Comparison of ENCODE assay signal across 21 cellular contexts in the genomic region with DNA sequence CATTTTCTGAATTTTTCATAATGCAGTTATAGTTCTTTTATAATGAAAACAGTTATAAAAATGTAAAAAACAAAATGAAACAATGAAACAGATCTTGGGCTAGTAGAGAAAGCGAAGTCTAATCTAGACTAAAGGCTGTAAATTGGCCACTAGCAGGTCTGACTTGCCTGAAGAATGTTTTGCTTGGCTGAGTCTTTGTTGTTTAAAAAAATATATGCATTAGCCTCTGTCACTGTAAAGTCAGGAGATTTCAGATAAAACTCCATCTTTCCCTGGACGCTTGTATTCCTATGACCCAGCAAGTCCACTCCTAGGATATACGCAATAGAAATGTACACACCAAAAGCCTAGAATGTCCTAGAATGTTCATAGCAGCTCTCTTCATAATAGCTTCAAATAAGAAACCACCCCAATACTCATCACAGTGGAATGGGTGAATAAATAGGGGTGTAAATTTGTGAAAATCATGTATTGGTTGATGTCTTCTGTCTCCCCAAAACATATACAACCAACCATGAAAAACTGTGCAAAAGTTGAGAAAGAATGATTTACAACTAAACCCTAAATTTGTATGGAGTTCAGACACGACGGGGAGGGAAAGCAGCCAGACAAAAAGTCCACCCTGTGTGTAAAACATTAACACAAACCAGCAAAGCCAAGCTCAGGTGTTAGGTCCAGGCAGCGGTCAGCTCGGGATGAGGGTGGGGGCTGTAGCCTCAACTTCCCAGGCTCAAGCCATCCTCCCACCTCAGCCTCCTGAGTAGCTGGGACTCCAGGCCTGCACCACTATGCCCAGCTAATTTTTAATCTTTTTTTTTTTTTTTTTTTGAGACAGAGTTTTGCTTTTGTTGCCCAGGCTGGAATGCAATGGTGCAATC. TPM values are rescaled to one million over a fixed set of nuclear protein-coding genes. Genes with fewer than 3 reads are reported as not detected.
A peak's percentile ranks its signal among the peaks of the same experiment; 100 is the strongest.
DNase-seq lines count a peak whose midpoint lies in the region; ATAC-seq and TF ChIP-seq lines count a peak whose summit lies in the region.
"Had no signal": no experiment of that assay in that cellular context is flagged by ENCODE, and none has a peak within 500 bp of the region (broad histone marks: within the 10 kb centered on the region; RNA-seq: fewer than 3 reads in every experiment).

No MANE protein-coding gene starts in this region.

- H3K27ac Mint-ChIP-seq in mesothelial cell of epicardium, result peak overlapping the region; percentile 22
- H3K27ac Mint-ChIP-seq: CD4-positive, alpha-beta memory T cell had no signal

- no peaks in the 10 kb centered on the region for H3K36me3 Mint-ChIP-seq in mesothelial cell of epicardium

- H4K20me1 ChIP-seq in IMR-90 (ENCODE audit: insufficient read depth, low read length), result no peaks in the 10 kb centered on the region

- no peak overlapping the region for H3K23ac ChIP-seq in IMR-90 (ENCODE audit: low read depth, low read length)

- H3K4ac ChIP-seq in IMR-90 (ENCODE audit: low read depth, low read length), result no peak overlapping the region

- POLR2A ChIA-PET in AG04449 (lab: Yijun Ruan, JAX) (interaction anchor here (0.7 to 1.9 kb wide), 3 partner anchors 10 to 60 kb away, joined by 4 to 11 read pairs (median 6); no protein-coding TSS in a partner anchor), IMR-90 (lab: Charles Lee; ENCODE audit: unreplicated experiment) (no interaction called here)

- H4K8ac ChIP-seq in IMR-90 (ENCODE audit: low read depth in 2 of 2, low read length in 2 of 2), result no peak overlapping the region

- H3K9me3 ChIP-seq in IMR-90 (ENCODE audit: control insufficient read depth, insufficient read depth, low read length), result no peaks in the 10 kb centered on the region
- H3K9me3 ChIP-seq: gastroesophageal sphincter had no signal

- H2BK5ac ChIP-seq in IMR-90 (ENCODE audit: low read depth, low read length, poor library complexity, severe bottlenecking), result no peak overlapping the region

- no peak overlapping the region for H4K5ac ChIP-seq in IMR-90 (ENCODE audit: low read depth, low read length)

- H3K4me2 ChIP-seq in IMR-90 (ENCODE audit: low read depth, low read length), result peak overlapping the region; percentile 27; the same call in 1 of the 2 replicates

- H3K4me3 Mint-ChIP-seq in mesothelial cell of epicardium, result no peak overlapping the region
- H3K4me3 Mint-ChIP-seq: CD4-positive, alpha-beta memory T cell; neural crest cell had no signal

- in situ Hi-C loops in IMR-90 (cut with MboI; ENCODE audit: low sequenced_read_pairs), result no loop called here

- intact Hi-C loops in IMR-90 (cut with micrococcal nuclease), result no loop called here

- no peak for TF ChIP-seq POLR2A in IMR-90 (IDR thresholded peaks at IDR 0.05; ENCODE audit: low read depth, low read length)

- H2BK120ac ChIP-seq in IMR-90 (ENCODE audit: low read depth, low read length), result no peak overlapping the region

- no peak for TF ChIP-seq CTCF in AG04449 (IDR thresholded peaks at IDR 0.05; ENCODE audit: insufficient read depth, low read length, missing control alignments)
- TF ChIP-seq CTCF in IMR-90 (conservative IDR thresholded peaks at IDR 0.05; ENCODE audit: low read depth, low read length), result no peak
- TF ChIP-seq CTCF in mesothelial cell of epicardium (IDR thresholded peaks at IDR 0.05; ENCODE audit: unreplicated experiment), result no peak
- TF ChIP-seq CTCF in GM20000 (IDR thresholded peaks at IDR 0.05; ENCODE audit: extremely low read depth, missing control alignments), result no peak

- H3K27me3 Mint-ChIP-seq in mesothelial cell of epicardium (ENCODE audit: low read depth), result no peaks in the 10 kb centered on the region
- H3K27me3 Mint-ChIP-seq: CD4-positive, alpha-beta memory T cell had no signal

- no peak overlapping the region for H2AK9ac ChIP-seq in IMR-90 (replicated peaks; ENCODE audit: low read depth, low read length, poor library complexity)

- H3K56ac ChIP-seq in IMR-90 (ENCODE audit: extremely low read depth, insufficient read depth, low read length), result no peak overlapping the region

- no TSS peak for BruUV-seq in IMR-90 (replicated peaks; lab: Mats Ljungman, UMichigan)

- no peak overlapping the region for H3K14ac ChIP-seq in IMR-90 (replicated peaks; ENCODE audit: low read depth, low read length)

- DNase-seq in AG04449 (ENCODE audit: low read depth, low spot score) (peak; percentile 46), IMR-90 (peak; percentile 41), fibroblast of gingiva (ENCODE audit: low read depth) (peak; percentile 14), mesothelial cell of epicardium (ENCODE audit: low spot score in 2 of 2, unreplicated experiment in 2 of 2) (no peak), GM20000 (ENCODE audit: low spot score) (no peak), DMS53 treated with DMSO at 0.1 percent for 48 hours (lab: John Stamatoyannopoulos, UW; ENCODE audit: unreplicated experiment) (no peak)
- DNase-seq in stimulated activated CD4-positive, alpha-beta T cell treated with anti-CD3 and anti-CD28 coated beads, Interleukin-2, amount 100 ng/mL, for 48 hours, result no peak
- DNase-seq: activated CD4-positive, alpha-beta T cell treated with anti-CD3 and anti-CD28 coated beads for 4 hours; activated CD8-positive, alpha-beta memory T cell treated with anti-CD3 and anti-CD28 coated beads, Interleukin-2, amount 50 U/mL, for 4 hours; activated effector memory CD4-positive, alpha-beta T cell treated with Interleukin-2 at 50 U/mL for 16 hours; amygdala; CD4-positive, alpha-beta memory T cell; DMS79; KG1; left colon; NCI-H2029; NCI-H510A treated with DMSO at 0.1 percent for 48 hours; RPMI8226 had no signal

- no peak for TF ChIP-seq RAD21 in IMR-90 (IDR thresholded peaks at IDR 0.05; ENCODE audit: low read length)

- peak; percentile 53 for ATAC-seq in IMR-90 (ENCODE audit: low read depth)
- no peak for ATAC-seq in HG03565 (IDR thresholded peaks at IDR 0.05; ENCODE audit: unreplicated experiment)
- ATAC-seq: gastroesophageal sphincter, left colon had no signal

- H3K36me3 ChIP-seq in IMR-90 (ENCODE audit: control insufficient read depth, insufficient read depth, low read length), result no peaks in the 10 kb centered on the region
- H3K36me3 ChIP-seq: gastroesophageal sphincter had no signal

- no CpG with 5 or more reads among the region's 7 CpGs for WGBS in IMR-90 (ENCODE audit: extremely low coverage in 2 of 2, insufficient read length in 1 of 2), 2 experiments

- H3K4me1 Mint-ChIP-seq in mesothelial cell of epicardium, result peaks cover 46% of the 10 kb centered on the region

- H3K27ac ChIP-seq in IMR-90 (ENCODE audit: insufficient read depth, low read length), result no peak overlapping the region
- H3K27ac ChIP-seq: gastroesophageal sphincter had no signal

- H3K4me3 ChIP-seq in AG04449 (ENCODE audit: low read depth, low read length) (no peak overlapping the region), IMR-90 (ENCODE audit: insufficient read depth, low read depth, low read length) (no peak overlapping the region)
- H3K4me3 ChIP-seq: gastroesophageal sphincter had no signal

- H3K27me3 ChIP-seq in IMR-90 (ENCODE audit: control insufficient read depth, insufficient read depth, low read length), result no peaks in the 10 kb centered on the region

- dilution Hi-C loops in IMR-90 (cut with HindIII; ENCODE audit: low sequenced_read_pairs, unreplicated experiment), result no loop called here

- H3K9me3 Mint-ChIP-seq in mesothelial cell of epicardium, result no peaks in the 10 kb centered on the region
- H3K9me3 Mint-ChIP-seq: CD4-positive, alpha-beta memory T cell; neural crest cell had no signal

- no peak overlapping the region for H2AK5ac ChIP-seq in IMR-90 (ENCODE audit: low read depth, low read length)

- H3K9ac ChIP-seq in IMR-90 (ENCODE audit: low read depth, low read length), result no peak overlapping the region

- H3K9me1 ChIP-seq in IMR-90 (ENCODE audit: insufficient read depth, low read length), result peaks cover 5% of the 10 kb centered on the region; the same call in 1 of the 2 replicates

- H2BK20ac ChIP-seq in IMR-90 (ENCODE audit: low read depth, low read length), result no peak overlapping the region

- no peak overlapping the region for H2BK15ac ChIP-seq in IMR-90 (ENCODE audit: low read depth, low read length)

- CTCF ChIA-PET in AG04449 (lab: Yijun Ruan, JAX), result interaction anchor here (0.7 to 1.4 kb wide), 4 partner anchors 16 to 110 kb away, joined by 3 to 4 read pairs (median 3); no protein-coding TSS in a partner anchor
- CTCF ChIA-PET in IMR-90 (lab: Yijun Ruan, JAX), result no interaction called here

- peaks cover 7% of the 10 kb centered on the region; the same call in 1 of the 2 replicates for H3K4me1 ChIP-seq in IMR-90 (ENCODE audit: control insufficient read depth, insufficient read depth, low read length)
- H3K4me1 ChIP-seq: gastroesophageal sphincter had no signal

- no peak overlapping the region for H4K91ac ChIP-seq in IMR-90 (ENCODE audit: insufficient read depth, low read depth, low read length)

- no peaks in the 10 kb centered on the region for H3K79me1 ChIP-seq in IMR-90 (ENCODE audit: low read depth in 1 of 2, low read length in 2 of 2)

- no peak overlapping the region for H2AFZ ChIP-seq in IMR-90 (replicated peaks; ENCODE audit: low read length, poor library complexity)

- 0 out of 2 replicates have a peak overlapping the region, but pooled peaks have one; percentile 35 for H3K18ac ChIP-seq in IMR-90 (ENCODE audit: low read depth, low read length)

TF ChIP-seq in IMR-90, 13 proteins besides CTCF, POLR2A, EP300 and RAD21:
- TF ChIP-seq SMC3 (IDR thresholded peaks at IDR 0.05; ENCODE audit: low read depth, low read length), result no peak
- no peak for TF ChIP-seq FOS (IDR thresholded peaks at IDR 0.05; ENCODE audit: low read depth, low read length)
- no peak for TF ChIP-seq CHD1 (IDR thresholded peaks at IDR 0.05; ENCODE audit: low read depth, low read length)
- TF ChIP-seq, protein P1, sequence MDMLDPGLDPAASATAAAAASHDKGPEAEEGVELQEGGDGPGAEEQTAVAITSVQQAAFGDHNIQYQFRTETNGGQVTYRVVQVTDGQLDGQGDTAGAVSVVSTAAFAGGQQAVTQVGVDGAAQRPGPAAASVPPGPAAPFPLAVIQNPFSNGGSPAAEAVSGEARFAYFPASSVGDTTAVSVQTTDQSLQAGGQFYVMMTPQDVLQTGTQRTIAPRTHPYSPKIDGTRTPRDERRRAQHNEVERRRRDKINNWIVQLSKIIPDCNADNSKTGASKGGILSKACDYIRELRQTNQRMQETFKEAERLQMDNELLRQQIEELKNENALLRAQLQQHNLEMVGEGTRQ (IDR thresholded peaks at IDR 0.05; ENCODE audit: low read depth, low read length), result no peak
- TF ChIP-seq NFE2L2 (IDR thresholded peaks at IDR 0.05; ENCODE audit: low read depth, low read length), result no peak
- no peak for TF ChIP-seq BHLHE40 (IDR thresholded peaks at IDR 0.05; ENCODE audit: low read depth, low read length)
- TF ChIP-seq MAFK (IDR thresholded peaks at IDR 0.05; ENCODE audit: low read depth, low read length), result no peak

RNA-seq across cellular contexts. Expression of gene MEAK7, which starts 37.8 kb away (rescaled TPM):
- total RNA-seq in IMR-90 (2012; rRNA removed) (27.4 and 27.8 TPM in 2 replicates), mesothelial cell of epicardium (37.9 to 42.7 TPM (median 39.6 TPM) in 3 replicates)
- polyA plus RNA-seq in IMR-90 (2012; rRNA removed), result 36.0 and 39.0 TPM in 2 replicates
- polyA plus RNA-seq in IMR-90 (2012; cell fraction: cytosol; rRNA removed), result 25.1 and 29.9 TPM in 2 replicates
- polyA plus RNA-seq in IMR-90 (2012; cell fraction: nucleus; rRNA removed; ENCODE audit: low replicate concordance), result 31.0 and 35.1 TPM in 2 replicates

Comparison
In these comparisons a context has a peak if more than half of its experiments do, and no peak if none do; other contexts are left out.
1. DNase-seq: peak in AG04449 (single experiment), IMR-90 (single experiment) and fibroblast of gingiva (single experiment); none in mesothelial cell of epicardium (0 of 2), GM20000 (single experiment), DMS53 treated with DMSO at 0.1 percent for 48 hours (single experiment) and stimulated activated CD4-positive, alpha-beta T cell treated with anti-CD3 and anti-CD28 coated beads, Interleukin-2, amount 100 ng/mL, for 48 hours (0 of 2).